ENCODE assay signal across 15 cellular contexts in genomic region chr13:111011899-111012298, GRCh38.
DNase-seq lines count a peak whose midpoint lies in the region; ATAC-seq and TF ChIP-seq lines count a peak whose summit lies in the region.
"Had no signal": no experiment of that assay in that cellular context is flagged by ENCODE, and none has a peak within 500 bp of the region (broad histone marks: within the 10 kb centered on the region; RNA-seq: fewer than 3 reads in every experiment).

No MANE protein-coding gene starts in this region.

- no peaks in the 10 kb centered on the region for H3K36me3 ChIP-seq in uterus

- ATAC-seq in GM19351 (IDR thresholded peaks at IDR 0.05; ENCODE audit: unreplicated experiment) (peak; percentile 85), foreskin keratinocyte (peak; percentile 12), GM21529 (IDR thresholded peaks at IDR 0.05; ENCODE audit: unreplicated experiment) (no peak)

- H3K4me1 ChIP-seq in foreskin keratinocyte = no peaks in the 10 kb centered on the region
- peaks cover 2 to 6% of the 10 kb centered on the region in 2 donors for H3K4me1 ChIP-seq in uterus

- TF ChIP-seq POLR2A in uterus (IDR thresholded peaks at IDR 0.05) = no peak

- peak; percentile 38 for DNase-seq in CD1c-positive myeloid dendritic cell (ENCODE audit: extremely low spot score)
- peak; percentile 14 for DNase-seq in RKO (ENCODE audit: low spot score)
- no peak for DNase-seq in foreskin keratinocyte
- DNase-seq in uterus = no peak
- DNase-seq in occipital lobe (lab: John Stamatoyannopoulos, UW) = no peak
- DNase-seq: anterior cingulate cortex, DND-41, H7, immature natural killer cell, NCI-H1092, NCI-H82, nephron progenitor cell, T1000 had no signal

- no peaks in the 10 kb centered on the region for H3K9me3 ChIP-seq in uterus

- H3K27ac ChIP-seq in foreskin keratinocyte (no peak overlapping the region), uterus (no peak overlapping the region)

- no peak overlapping the region for H3K4me3 ChIP-seq in uterus

- TF ChIP-seq CTCF in foreskin keratinocyte (conservative IDR thresholded peaks at IDR 0.05) (no peak), uterus (IDR thresholded peaks at IDR 0.05) (no peak)

- intact Hi-C loops in uterus (cut with DNase I; ENCODE audit: low total_unique reads) = no loop called here

- H3K27me3 ChIP-seq in foreskin keratinocyte (peaks cover 3% of the 10 kb centered on the region), uterus (no peaks in the 10 kb centered on the region)

Comparison
In these comparisons a context has a peak if more than half of its experiments do, and no peak if none do; other contexts are left out.
1. DNase-seq: peak in CD1c-positive myeloid dendritic cell (single experiment) and RKO (single experiment); none in foreskin keratinocyte (0 of 2), uterus (0 of 2) and occipital lobe (single experiment).